ENCODE assay signal across 16 cellular contexts in the genomic region with DNA sequence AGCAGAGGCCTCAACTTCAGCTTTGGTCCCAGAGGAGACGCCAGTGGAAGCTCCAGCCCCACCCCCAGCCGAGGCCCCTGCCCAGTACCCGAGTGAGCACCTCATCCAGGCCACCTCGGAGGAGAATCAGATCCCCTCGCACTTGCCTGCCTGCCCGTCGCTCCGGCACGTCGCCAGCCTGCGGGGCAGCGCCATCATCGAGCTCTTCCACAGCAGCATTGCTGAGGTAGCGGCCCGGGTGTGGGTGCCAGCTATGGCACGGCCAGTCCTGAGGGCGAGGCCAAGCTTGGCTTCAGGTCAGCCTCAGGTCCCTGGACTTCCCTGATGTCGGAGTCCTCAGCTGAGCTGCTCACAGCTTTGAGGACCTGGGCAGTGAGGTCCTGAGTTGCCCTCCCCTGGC. TPM values are rescaled to one million over a fixed set of nuclear protein-coding genes. Genes with fewer than 3 reads are reported as not detected.
"Had no signal": no experiment of that assay in that cellular context is flagged by ENCODE, and none has a peak within 500 bp of the region (broad histone marks: within the 10 kb centered on the region; RNA-seq: fewer than 3 reads in every experiment).

No MANE protein-coding gene starts in this region.

- H3K9me3 ChIP-seq: heart left ventricle, sigmoid colon, spleen, thoracic aorta had no signal

- H3K4me3 ChIP-seq: cardiac muscle cell, heart left ventricle, sigmoid colon, spleen, thoracic aorta had no signal

- H3K27me3 ChIP-seq: cardiac muscle cell, heart left ventricle, sigmoid colon, spleen had no signal

- DNase-seq: activated CD4-positive, alpha-beta T cell treated with anti-CD3 and anti-CD28 coated beads, Interleukin-2, amount 50 U/mL, for 4 hours; activated gamma-delta T cell treated with Interleukin-2 at 50 U/mL for 16 hours; endodermal cell; erythroblast; sigmoid colon; stimulated activated CD4-positive, alpha-beta T cell treated with anti-CD3 and anti-CD28 coated beads, Interleukin-4, amount 100 ng/mL, for 4 hours; SW 1271 had no signal

- H3K9me3 Mint-ChIP-seq: activated naive CD4-positive, alpha-beta T cell treated with anti-CD3 and anti-CD28 coated beads, Interleukin-2, amount 50 U/mL, for 72 hours; endodermal cell; stimulated activated memory B cell treated with anti-CD40 and anti-IgM and Interleukin-4, amounts not matched to agents 10 μg/mL and 1 μg/mL and 100 μg/mL, for 72 hours had no signal

- ATAC-seq: activated naive CD4-positive, alpha-beta T cell treated with anti-CD3 and anti-CD28 coated beads, Interleukin-2, amount 50 U/mL, for 72 hours; heart left ventricle; stimulated activated memory B cell treated with anti-CD40 and anti-IgM and Interleukin-4, amounts not matched to agents 10 μg/mL and 1 μg/mL and 100 μg/mL, for 72 hours had no signal

- H3K27ac Mint-ChIP-seq: activated naive CD4-positive, alpha-beta T cell treated with anti-CD3 and anti-CD28 coated beads, Interleukin-2, amount 50 U/mL, for 72 hours; stimulated activated memory B cell treated with anti-CD40 and anti-IgM and Interleukin-4, amounts not matched to agents 10 μg/mL and 1 μg/mL and 100 μg/mL, for 72 hours had no signal

- H3K4me3 Mint-ChIP-seq: endodermal cell; stimulated activated memory B cell treated with anti-CD40 and anti-IgM and Interleukin-4, amounts not matched to agents 10 μg/mL and 1 μg/mL and 100 μg/mL, for 72 hours had no signal

- H3K27ac ChIP-seq: thoracic aorta had no signal

- H3K4me1 Mint-ChIP-seq: endodermal cell; stimulated activated memory B cell treated with anti-CD40 and anti-IgM and Interleukin-4, amounts not matched to agents 10 μg/mL and 1 μg/mL and 100 μg/mL, for 72 hours had no signal

- H3K27me3 Mint-ChIP-seq: stimulated activated memory B cell treated with anti-CD40 and anti-IgM and Interleukin-4, amounts not matched to agents 10 μg/mL and 1 μg/mL and 100 μg/mL, for 72 hours had no signal

RNA-seq across cellular contexts. Expression of a gene that starts 5.7 kb away (rescaled TPM):
- total RNA-seq: activated CD8-positive, alpha-beta memory T cell treated with anti-CD3 and anti-CD28 coated beads for 36 hours had no signal
- polyA plus RNA-seq: cardiac muscle cell had no signal

RNA-seq across cellular contexts. Expression of a gene that starts 35.6 kb away (rescaled TPM):
- total RNA-seq: lung microvascular endothelial cell had no signal

RNA-seq across cellular contexts. Expression of a gene that starts 44.5 kb away (rescaled TPM):
- polyA plus RNA-seq: neural cell had no signal
